1 cellular context compared by ENCODE assay signal in the genomic region with DNA sequence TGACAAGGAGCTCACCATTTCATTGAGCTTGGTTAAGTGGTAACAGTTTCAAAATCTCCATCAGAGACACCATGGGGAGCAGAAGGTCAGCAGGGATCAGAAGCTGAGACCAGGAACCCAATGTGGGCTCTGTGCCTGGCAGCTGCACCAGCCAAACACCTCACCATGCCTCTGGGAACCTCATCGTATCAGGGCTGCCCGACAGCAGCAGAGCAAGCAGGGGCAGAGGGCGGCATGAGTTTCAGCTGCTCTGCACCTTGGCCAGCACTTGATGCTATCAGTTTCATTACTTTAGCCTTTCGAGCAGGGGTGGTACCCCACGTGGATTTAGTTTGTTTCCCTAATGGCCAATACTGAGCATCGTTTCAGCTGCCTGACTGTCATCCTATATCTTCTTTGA.
TF ChIP-seq lines count a peak whose summit lies in the region.

No MANE protein-coding gene starts in this region.

TF ChIP-seq in H1, 55 proteins besides CTCF, POLR2A, EP300 and RAD21:
- no peak for TF ChIP-seq CREB1 (IDR thresholded peaks at IDR 0.05)
- no peak for TF ChIP-seq TBP (IDR thresholded peaks at IDR 0.05; ENCODE audit: low read depth, low read length)
- no peak for TF ChIP-seq TEAD4 (IDR thresholded peaks at IDR 0.05; ENCODE audit: low read depth, low read length)
- no peak for TF ChIP-seq BCL11A (IDR thresholded peaks at IDR 0.05; ENCODE audit: low read depth in 2 of 2, low read length in 2 of 2)
- no peak for TF ChIP-seq RNF2 (IDR thresholded peaks at IDR 0.05; ENCODE audit: borderline replicate concordance, low read depth, low read length, missing control alignments, poor library complexity, severe bottlenecking)
- TF ChIP-seq RBBP5 (IDR thresholded peaks at IDR 0.05; ENCODE audit: borderline replicate concordance, low read depth, low read length): no peak
- TF ChIP-seq SIX5 (IDR thresholded peaks at IDR 0.05; ENCODE audit: low read depth, low read length): no peak
- TF ChIP-seq BRCA1 (IDR thresholded peaks at IDR 0.05; ENCODE audit: low read depth, low read length): no peak
- no peak for TF ChIP-seq HDAC6 (IDR thresholded peaks at IDR 0.05; ENCODE audit: low read depth, low read length)
- no peak for TF ChIP-seq HDAC2 (IDR thresholded peaks at IDR 0.05; ENCODE audit: borderline replicate concordance in 1 of 2, low read depth in 2 of 2, low read length in 2 of 2)
- no peak for TF ChIP-seq CHD1 (IDR thresholded peaks at IDR 0.05; ENCODE audit: low read depth, low read length)
- no peak for TF ChIP-seq SUZ12 (IDR thresholded peaks at IDR 0.05; ENCODE audit: low read length)
- TF ChIP-seq CTBP2 (IDR thresholded peaks at IDR 0.05; ENCODE audit: borderline replicate concordance, insufficient read depth, insufficient read length, low read length): no peak
- TF ChIP-seq TCF12 (IDR thresholded peaks at IDR 0.05; ENCODE audit: low read depth, low read length): no peak
- no peak for TF ChIP-seq SIN3A (conservative IDR thresholded peaks at IDR 0.05 in 1 of 2, IDR thresholded peaks at IDR 0.05 in 1 of 2; ENCODE audit: low read depth in 1 of 2, low read length in 2 of 2)
- no peak for TF ChIP-seq CBX5 (IDR thresholded peaks at IDR 0.05; ENCODE audit: low read depth, low read length)
- no peak for TF ChIP-seq CBX8 (IDR thresholded peaks at IDR 0.05; ENCODE audit: borderline replicate concordance, low read depth, low read length)
- TF ChIP-seq, protein P1, sequence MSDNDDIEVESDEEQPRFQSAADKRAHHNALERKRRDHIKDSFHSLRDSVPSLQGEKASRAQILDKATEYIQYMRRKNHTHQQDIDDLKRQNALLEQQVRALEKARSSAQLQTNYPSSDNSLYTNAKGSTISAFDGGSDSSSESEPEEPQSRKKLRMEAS (IDR thresholded peaks at IDR 0.05): no peak
- no peak for TF ChIP-seq PHF8 (conservative IDR thresholded peaks at IDR 0.05; ENCODE audit: low read depth, low read length)
TF ChIP-seq in H1: peak in this region for 0.
